19 cellular contexts compared by ENCODE assay signal in genomic region chr15:92664178-92664900, GRCh38. TPM values are rescaled to one million over a fixed set of nuclear protein-coding genes. Genes with fewer than 3 reads are reported as not detected.
A peak's percentile ranks its signal among the peaks of the same experiment; 100 is the strongest.
DNase-seq lines count a peak whose midpoint lies in the region; ATAC-seq and TF ChIP-seq lines count a peak whose summit lies in the region.
"Had no signal": no experiment of that assay in that cellular context is flagged by ENCODE, and none has a peak within 500 bp of the region (broad histone marks: within the 10 kb centered on the region; RNA-seq: fewer than 3 reads in every experiment).

No MANE protein-coding gene starts in this region.

- no TSS peak for BruUV-seq in Panc1 (replicated peaks; lab: Mats Ljungman, UMichigan)

- DNase-seq in Panc1 (ENCODE audit: low read depth, low spot score) (no peak), islet precursor cell (peak; percentile 57), NCI-H2107 treated with DMSO at 0.1 percent for 48 hours (lab: John Stamatoyannopoulos, UW; ENCODE audit: unreplicated experiment) (no peak), SW 1271 (lab: John Stamatoyannopoulos, UW) (no peak)
- DNase-seq in stimulated activated effector memory CD8-positive, alpha-beta T cell treated with anti-CD3 and anti-CD28 coated beads, Interleukin-12 subunit alpha, Interleukin-12 subunit beta, amount 100 ng/mL, for 72 hours (ENCODE audit: low spot score in 2 of 2): no peak
- DNase-seq: activated CD4-positive, alpha-beta memory T cell treated with anti-CD3 and anti-CD28 coated beads, Interleukin-2, amount 10 ng/mL, durations not matched to agents 7 days and 5 days; activated CD4-positive, CD25-positive, alpha-beta regulatory T cell; activated T-cell treated with anti-CD3 and anti-CD28 coated beads, Interleukin-2, amount 50 U/mL, for 48 hours; Calu3; colonic mucosa; kidney; NCI-H1694 treated with DMSO at 0.1 percent for 48 hours; NCI-H774; PC-3 had no signal

- no peak overlapping the region for H3K4me3 Mint-ChIP-seq in stimulated activated effector memory CD8-positive, alpha-beta T cell treated with anti-CD3 and anti-CD28 coated beads, Interleukin-12 subunit alpha, Interleukin-12 subunit beta, amount 100 ng/mL, for 72 hours
- H3K4me3 Mint-ChIP-seq: activated CD4-positive, alpha-beta memory T cell treated with anti-CD3 and anti-CD28 coated beads, Interleukin-2, amount 10 ng/mL, durations not matched to agents 7 days and 5 days; activated naive CD4-positive, alpha-beta T cell treated with anti-CD3 and anti-CD28 coated beads, Interleukin-2, amount 50 U/mL, for 24 hours; neural progenitor cell; T-helper 2 cell treated with Interferon-gamma antibody and Interleukin-4, amounts not matched to agents 5 μg/mL and 100 μg/mL, for 36 hours had no signal

- no peaks in the 10 kb centered on the region for H3K36me3 Mint-ChIP-seq in stimulated activated effector memory CD8-positive, alpha-beta T cell treated with anti-CD3 and anti-CD28 coated beads, Interleukin-12 subunit alpha, Interleukin-12 subunit beta, amount 100 ng/mL, for 72 hours
- H3K36me3 Mint-ChIP-seq: activated naive CD4-positive, alpha-beta T cell treated with anti-CD3 and anti-CD28 coated beads, Interleukin-2, amount 50 U/mL, for 24 hours; neural progenitor cell had no signal

- in situ Hi-C loops in Panc1 (cut with HindIII; ENCODE audit: low pct_unique_long_range_greater_than_20kb, low sequenced_read_pairs): no loop called here

- CTCF ChIA-PET in HEK293 (lab: Yijun Ruan, JAX) (no interaction called here), Panc1 (lab: Charles Lee) (no interaction called here)

- TF ChIP-seq CTCF in HEK293 (tag by site-specific recombination; IDR thresholded peaks at IDR 0.05) (no peak), Panc1 (IDR thresholded peaks at IDR 0.05) (no peak)

- intact Hi-C loops in Panc1 (cut with micrococcal nuclease; ENCODE audit: unreplicated experiment): no loop called here

- no peaks in the 10 kb centered on the region for H3K27me3 ChIP-seq in Panc1 (ENCODE audit: control insufficient read depth, insufficient read depth, low read length)
- H3K27me3 ChIP-seq: colonic mucosa, neural progenitor cell had no signal

- POLR2A ChIA-PET in HEK293 (lab: Yijun Ruan, JAX) (interaction anchor here (0.6 kb wide), 1 partner anchor 29 kb away, joined by 3 read pairs; no protein-coding TSS in a partner anchor), Panc1 (lab: Charles Lee) (interaction anchor here (0.5 to 0.6 kb wide), 2 partner anchors 13 to 1742 kb away, joined by 3 to 4 read pairs; no protein-coding TSS in a partner anchor)

- H3K4me1 Mint-ChIP-seq in stimulated activated effector memory CD8-positive, alpha-beta T cell treated with anti-CD3 and anti-CD28 coated beads, Interleukin-12 subunit alpha, Interleukin-12 subunit beta, amount 100 ng/mL, for 72 hours: peaks cover 6% of the 10 kb centered on the region
- H3K4me1 Mint-ChIP-seq: activated naive CD4-positive, alpha-beta T cell treated with anti-CD3 and anti-CD28 coated beads, Interleukin-2, amount 50 U/mL, for 24 hours had no signal

- H3K27ac Mint-ChIP-seq in stimulated activated effector memory CD8-positive, alpha-beta T cell treated with anti-CD3 and anti-CD28 coated beads, Interleukin-12 subunit alpha, Interleukin-12 subunit beta, amount 100 ng/mL, for 72 hours: peak overlapping the region; percentile 29
- H3K27ac Mint-ChIP-seq: activated CD4-positive, alpha-beta memory T cell treated with anti-CD3 and anti-CD28 coated beads, Interleukin-2, amount 10 ng/mL, durations not matched to agents 7 days and 5 days; activated naive CD4-positive, alpha-beta T cell treated with anti-CD3 and anti-CD28 coated beads, Interleukin-2, amount 50 U/mL, for 24 hours; neural progenitor cell; T-helper 2 cell treated with Interferon-gamma antibody and Interleukin-4, amounts not matched to agents 5 μg/mL and 100 μg/mL, for 36 hours had no signal

- H3K27ac ChIP-seq in HEK293 (ENCODE audit: extremely low read depth, low read depth, low read length) (no peak overlapping the region), Panc1 (ENCODE audit: low read length) (peak overlapping the region; percentile 52; the same call in 1 of the 2 replicates)
- H3K27ac ChIP-seq: colonic mucosa, neural progenitor cell had no signal

- H3K4me1 ChIP-seq in HEK293 (ENCODE audit: control insufficient read depth, insufficient read depth, low read length) (peaks cover 29% of the 10 kb centered on the region), Panc1 (ENCODE audit: control insufficient read depth, insufficient read depth, low read length) (peaks cover 45% of the 10 kb centered on the region)

- H3K4me3 ChIP-seq in HEK293 (ENCODE audit: low read depth, low read length): no peak overlapping the region
- H3K4me3 ChIP-seq in Panc1 (ENCODE audit: low read depth in 2 of 2, low read length in 2 of 2): no peak overlapping the region
- H3K4me3 ChIP-seq: colonic mucosa, neural progenitor cell had no signal

- H3K36me3 ChIP-seq in HEK293 (ENCODE audit: control insufficient read depth in 2 of 2, insufficient read depth in 1 of 2, low read length in 2 of 2) (no peaks in the 10 kb centered on the region), Panc1 (ENCODE audit: control insufficient read depth, insufficient read depth, low read length) (no peaks in the 10 kb centered on the region)
- H3K36me3 ChIP-seq: colonic mucosa, neural progenitor cell had no signal

- H3K9me3 ChIP-seq in HEK293 (ENCODE audit: control insufficient read depth, insufficient read depth, low read depth, low read length): no peaks in the 10 kb centered on the region
- H3K9me3 ChIP-seq in Panc1 (ENCODE audit: control insufficient read depth, insufficient read depth, low read depth, low read length): no peaks in the 10 kb centered on the region
- H3K9me3 ChIP-seq: colonic mucosa had no signal

- 0 out of 2 replicates have a peak, but pooled peaks have one; percentile 10 for ATAC-seq in Panc1
- no peak for ATAC-seq in stimulated activated effector memory CD8-positive, alpha-beta T cell treated with anti-CD3 and anti-CD28 coated beads, Interleukin-12 subunit alpha, Interleukin-12 subunit beta, amount 100 ng/mL, for 72 hours
- ATAC-seq in HG03025 (IDR thresholded peaks at IDR 0.05; ENCODE audit: low FRiP score, unreplicated experiment): no peak
- ATAC-seq: PC-3 had no signal

- no peaks in the 10 kb centered on the region for H3K9me3 Mint-ChIP-seq in stimulated activated effector memory CD8-positive, alpha-beta T cell treated with anti-CD3 and anti-CD28 coated beads, Interleukin-12 subunit alpha, Interleukin-12 subunit beta, amount 100 ng/mL, for 72 hours
- H3K9me3 Mint-ChIP-seq: activated CD4-positive, alpha-beta memory T cell treated with anti-CD3 and anti-CD28 coated beads, Interleukin-2, amount 10 ng/mL, durations not matched to agents 7 days and 5 days; activated naive CD4-positive, alpha-beta T cell treated with anti-CD3 and anti-CD28 coated beads, Interleukin-2, amount 50 U/mL, for 24 hours; neural progenitor cell; T-helper 2 cell treated with Interferon-gamma antibody and Interleukin-4, amounts not matched to agents 5 μg/mL and 100 μg/mL, for 36 hours had no signal

TF ChIP-seq in HEK293, 187 proteins besides CTCF, POLR2A, EP300 and RAD21:
- no peak for TF ChIP-seq ZNF366 (tag by site-specific recombination; conservative IDR thresholded peaks at IDR 0.05)
- 0 out of 2 replicates have a peak, but pooled peaks have one; percentile 6 for TF ChIP-seq ZNF664 (tag by site-specific recombination; IDR thresholded peaks at IDR 0.05)
- TF ChIP-seq KLF8 (tag by site-specific recombination; IDR thresholded peaks at IDR 0.05): no peak

RNA-seq across cellular contexts. Expression of gene FAM174B, which starts 8.8 kb away (rescaled TPM):
- 30.7 TPM for total RNA-seq in Panc1 (2021; ENCODE audit: unreplicated experiment)
- 22.5 TPM for polyA plus RNA-seq in Panc1 (2012; ENCODE audit: insufficient read length)
